16 cellular contexts compared by ENCODE assay signal in the genomic region with DNA sequence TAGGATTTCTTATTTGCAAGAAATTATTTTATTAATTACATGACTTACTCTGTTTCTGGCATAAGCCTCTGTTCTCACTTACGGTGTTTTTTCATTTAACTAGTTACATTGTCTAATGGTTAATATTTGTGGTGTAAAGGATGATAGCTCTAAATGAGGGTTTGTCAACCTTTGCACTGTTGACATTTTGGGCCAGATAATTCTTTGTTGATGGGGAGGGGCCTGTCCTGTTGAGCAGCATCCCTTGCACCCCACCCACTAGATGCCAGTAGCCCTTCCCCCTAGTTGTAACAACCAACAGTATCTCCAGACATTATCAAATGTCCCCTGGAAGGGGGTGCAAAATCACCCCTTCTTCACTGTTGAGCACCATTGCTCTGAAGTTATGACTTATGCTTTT.
DNase-seq lines count a peak whose midpoint lies in the region; ATAC-seq and TF ChIP-seq lines count a peak whose summit lies in the region.
"Had no signal": no experiment of that assay in that cellular context is flagged by ENCODE, and none has a peak within 500 bp of the region (broad histone marks: within the 10 kb centered on the region; RNA-seq: fewer than 3 reads in every experiment).

No MANE protein-coding gene starts in this region.

- DNase-seq in MCF 10A (ENCODE audit: unreplicated experiment) (no peak), breast epithelium (ENCODE audit: low spot score in 2 of 2) (no peak), SK-N-MC (ENCODE audit: low read depth, low spot score) (no peak), DMS79 (lab: John Stamatoyannopoulos, UW) (no peak), nephron progenitor cell (no peak), hypothalamus (lab: John Stamatoyannopoulos, UW) (no peak)
- DNase-seq: Caco-2; CD8-positive, alpha-beta T cell; HFFc6; KG1 had no signal

- no peaks in the 10 kb centered on the region for H3K27me3 ChIP-seq in breast epithelium

- no peak overlapping the region for H3K9ac ChIP-seq in SK-N-MC (ENCODE audit: insufficient read length)

- peak overlapping the region; percentile 0 for H3K27ac Mint-ChIP-seq in MCF 10A (ENCODE audit: low read depth, unreplicated experiment)
- H3K27ac Mint-ChIP-seq in nephron, result peak overlapping the region; percentile 77 to 97 (median 80)
- no peak overlapping the region for H3K27ac Mint-ChIP-seq in nephron progenitor cell
- H3K27ac Mint-ChIP-seq: B cell; CD8-positive, alpha-beta T cell; IgD-negative memory B cell had no signal

- H3K4me3 Mint-ChIP-seq in MCF 10A (ENCODE audit: unreplicated experiment), result no peak overlapping the region
- no peak overlapping the region for H3K4me3 Mint-ChIP-seq in nephron
- H3K4me3 Mint-ChIP-seq in nephron progenitor cell, result no peak overlapping the region
- H3K4me3 Mint-ChIP-seq: B cell; CD8-positive, alpha-beta T cell; HFFc6; IgD-negative memory B cell had no signal

- H3K4me3 ChIP-seq in breast epithelium (no peak overlapping the region), SK-N-MC (no peak overlapping the region; the same call in 1 of the 2 replicates)
- H3K4me3 ChIP-seq: HAP-1 had no signal

- CTCF ChIA-PET in MCF 10A (lab: Yijun Ruan, JAX), result interaction anchor here (0.7 kb wide), 1 partner anchor 383 kb away, joined by 3 read pairs; no protein-coding TSS in a partner anchor

- H3K36me3 ChIP-seq in breast epithelium (no peaks in the 10 kb centered on the region), SK-N-MC (ENCODE audit: insufficient read depth, low read length) (no peaks in the 10 kb centered on the region)
- H3K36me3 ChIP-seq: HAP-1 had no signal

- H3K27me3 Mint-ChIP-seq in MCF 10A (ENCODE audit: insufficient read depth, unreplicated experiment) (no peaks in the 10 kb centered on the region), nephron (ENCODE audit: low read depth) (no peaks in the 10 kb centered on the region), nephron progenitor cell (ENCODE audit: low read depth, poor library complexity) (no peaks in the 10 kb centered on the region)

- TF ChIP-seq CTCF in MCF 10A (IDR thresholded peaks at IDR 0.05; ENCODE audit: unreplicated experiment), result no peak
- TF ChIP-seq CTCF in breast epithelium (IDR thresholded peaks at IDR 0.05), result no peak
- TF ChIP-seq CTCF in nephron (IDR thresholded peaks at IDR 0.05; ENCODE audit: unreplicated experiment in 3 of 3), result no peak
- no peak for TF ChIP-seq CTCF in nephron progenitor cell (IDR thresholded peaks at IDR 0.05)

- intact Hi-C loops in MCF 10A (cut with micrococcal nuclease) (loop anchor here (5.0 kb wide), 1 partner anchor 139 kb away; no protein-coding TSS in a partner anchor), breast epithelium (cut with DNase I; ENCODE audit: low total_unique reads) (no loop called here)

- H3K36me3 Mint-ChIP-seq in MCF 10A (ENCODE audit: insufficient read depth, unreplicated experiment), result peaks cover 4% of the 10 kb centered on the region
- peaks cover 4% of the 10 kb centered on the region for H3K36me3 Mint-ChIP-seq in nephron (ENCODE audit: low read depth)
- no peaks in the 10 kb centered on the region for H3K36me3 Mint-ChIP-seq in nephron progenitor cell (ENCODE audit: low read depth)
- H3K36me3 Mint-ChIP-seq: CD14-positive monocyte; CD8-positive, alpha-beta T cell; IgD-negative memory B cell had no signal

- H3K4me1 Mint-ChIP-seq in MCF 10A (ENCODE audit: insufficient read depth, unreplicated experiment) (peaks cover 68% of the 10 kb centered on the region), nephron (peaks cover 40% of the 10 kb centered on the region), nephron progenitor cell (peaks cover 15% of the 10 kb centered on the region)

- H3K27ac ChIP-seq in breast epithelium (no peak overlapping the region), SK-N-MC (peak overlapping the region; percentile 98)

- no peak for TF ChIP-seq POLR2A in breast epithelium (IDR thresholded peaks at IDR 0.05)

- H3K4me1 ChIP-seq in breast epithelium, result peaks cover 0 to 6% of the 10 kb centered on the region in 2 donors

- ATAC-seq in HG03108 (IDR thresholded peaks at IDR 0.05; ENCODE audit: unreplicated experiment), result no peak
- ATAC-seq: CD8-positive, alpha-beta T cell had no signal

- H3K9me3 Mint-ChIP-seq in MCF 10A (ENCODE audit: unreplicated experiment), result no peaks in the 10 kb centered on the region
- no peaks in the 10 kb centered on the region for H3K9me3 Mint-ChIP-seq in nephron
- H3K9me3 Mint-ChIP-seq in nephron progenitor cell, result no peaks in the 10 kb centered on the region
- H3K9me3 Mint-ChIP-seq: CD8-positive, alpha-beta T cell; HFFc6 had no signal

- BruUV-seq in MCF 10A (replicated peaks; lab: Mats Ljungman, UMichigan), result no TSS peak

- H3K9me3 ChIP-seq in breast epithelium (no peaks in the 10 kb centered on the region), SK-N-MC (ENCODE audit: low read depth, low read length) (no peaks in the 10 kb centered on the region)
- H3K9me3 ChIP-seq: Caco-2, HAP-1 had no signal

- POLR2A ChIA-PET in MCF 10A (lab: Yijun Ruan, JAX), result interaction anchor here (1.6 to 1.7 kb wide), 3 partner anchors 8 to 70 kb away, joined by 3 to 9 read pairs (median 4); no protein-coding TSS in a partner anchor
